In genomic region chr5:84680908-84681307, GRCh38 we compare ENCODE assay signal across 26 cellular contexts.
"Had no signal": no experiment of that assay in that cellular context is flagged by ENCODE, and none has a peak within 500 bp of the region (broad histone marks: within the 10 kb centered on the region; RNA-seq: fewer than 3 reads in every experiment).

No MANE protein-coding gene starts in this region.

- H3K4me2 ChIP-seq: neural progenitor cell had no signal

- H3K27me3 ChIP-seq: neural progenitor cell, ovary, right lobe of liver, sigmoid colon, testis, tibial artery, transverse colon, vagina had no signal

- H3K36me3 ChIP-seq: neural progenitor cell, ovary, right lobe of liver, sigmoid colon, tibial artery, transverse colon, vagina had no signal

- ATAC-seq: naive thymus-derived CD4-positive, alpha-beta T cell; natural killer cell; psoas muscle; right cardiac atrium; right lobe of liver; stimulated activated memory B cell treated with anti-CD40 and anti-IgM and Interleukin-4, amounts not matched to agents 10 μg/mL and 1 μg/mL and 100 μg/mL, for 72 hours; stimulated activated naive CD8-positive, alpha-beta T cell treated with anti-CD3 and anti-CD28 coated beads, Interleukin-15, amount 100 ng/mL, for 72 hours; stimulated activated naive CD8-positive, alpha-beta T cell treated with anti-CD3 and anti-CD28 coated beads, Interleukin-15, Interleukin-2, amounts not matched to agents 100 U/mL and 50 U/mL, for 24 hours had no signal

- DNase-seq: naive thymus-derived CD4-positive, alpha-beta T cell; natural killer cell; occipital lobe; ovary; posterior cingulate gyrus; psoas muscle; right cardiac atrium; right lobe of liver; sigmoid colon; small intestine; stimulated activated CD4-positive, alpha-beta T cell treated with anti-CD3 and anti-CD28 coated beads, Interleukin-1b, Interleukin-23, amount 100 ng/mL, for 48 hours; stimulated activated CD4-positive, alpha-beta T cell treated with anti-CD3 and anti-CD28 coated beads, Interleukin-4, amount 100 ng/mL, for 1 hour; stimulated activated CD4-positive, alpha-beta T cell treated with anti-CD3 and anti-CD28 coated beads, Interleukin-4, amount 100 ng/mL, for 4 hours; stimulated activated CD8-positive, alpha-beta memory T cell treated with anti-CD3 and anti-CD28 coated beads, Interleukin-4, amount 100 ng/mL, for 48 hours; stimulated activated naive CD4-positive, alpha-beta T cell; stimulated activated naive CD8-positive, alpha-beta T cell treated with anti-CD3 and anti-CD28 coated beads, Interleukin-15, amount 100 ng/mL, for 72 hours; stimulated activated naive CD8-positive, alpha-beta T cell treated with anti-CD3 and anti-CD28 coated beads, Interleukin-15, Interleukin-2, amounts not matched to agents 100 U/mL and 50 U/mL, for 24 hours; substantia nigra; testis; tibial artery; transverse colon had no signal

- H3K9me3 ChIP-seq: ovary, psoas muscle, right lobe of liver, sigmoid colon, testis, tibial artery, transverse colon, vagina had no signal

- H3K4me3 ChIP-seq: neural progenitor cell, ovary, psoas muscle, right lobe of liver, sigmoid colon, testis, tibial artery, transverse colon, vagina had no signal

- FAIRE-seq: urothelium cell line had no signal

- H3K27ac ChIP-seq: neural progenitor cell, ovary, parathyroid adenoma, psoas muscle, right lobe of liver, sigmoid colon, testis, tibial artery, transverse colon, vagina had no signal

- H3K4me1 ChIP-seq: neural progenitor cell, parathyroid adenoma, psoas muscle, right lobe of liver, sigmoid colon, testis, tibial artery, transverse colon, vagina had no signal
